8 cellular contexts compared by ENCODE assay signal in genomic region chr3:196867507-196868296, GRCh38.
DNase-seq lines count a peak whose midpoint lies in the region; ATAC-seq and TF ChIP-seq lines count a peak whose summit lies in the region.

SENP5 (plus strand) TSS chr3:196867920; CDS start chr3:196885182, 17,262 bp downstream.

- DNase-seq in DMS153 (lab: John Stamatoyannopoulos, UW) (peak; percentile 71), OCI-M1 (lab: John Stamatoyannopoulos, UW) (peak; percentile 92), activated T-cell treated with anti-CD3 and anti-CD28 coated beads for 24 hours (ENCODE audit: low read depth) (peak; percentile 87), epidermal melanocyte (ENCODE audit: insufficient read length, low spot score) (peak; percentile 69), middle frontal gyrus (ENCODE audit: extremely low spot score, low spot score) (peak; percentile 85)
- DNase-seq in stimulated activated CD8-positive, alpha-beta memory T cell treated with anti-CD3 and anti-CD28 coated beads, Interleukin-2, amount 100 ng/mL, for 1 hour (ENCODE audit: low read depth in 2 of 2): peak; percentile 83

- TF ChIP-seq RAD21 in Ishikawa (IDR thresholded peaks at IDR 0.05; ENCODE audit: low read depth): no peak; the same call in 1 of the 2 replicates

- TF ChIP-seq EP300 in Ishikawa (IDR thresholded peaks at IDR 0.05; ENCODE audit: borderline replicate concordance): 0 out of 2 replicates have a peak, but pooled peaks have one; percentile 28

- ATAC-seq in GM21619 (IDR thresholded peaks at IDR 0.05; ENCODE audit: unreplicated experiment): peak; percentile 86

TF ChIP-seq in Ishikawa, 13 proteins besides CTCF, POLR2A, EP300 and RAD21:
- peak; percentile 71; the same call in 1 of the 2 replicates for TF ChIP-seq YY1 (IDR thresholded peaks at IDR 0.05; ENCODE audit: low read depth)
- no peak for TF ChIP-seq CEBPB (IDR thresholded peaks at IDR 0.05)
- TF ChIP-seq CREB1 (IDR thresholded peaks at IDR 0.05; ENCODE audit: low read depth): peak; percentile 94
- peak; percentile 27; the same call in 1 of the 2 replicates for TF ChIP-seq TCF12 (IDR thresholded peaks at IDR 0.05; ENCODE audit: low read depth)
- TF ChIP-seq EGR1 (IDR thresholded peaks at IDR 0.05): peak; percentile 39; the same call in 1 of the 2 replicates
- peak; percentile 74; the same call in 1 of the 2 replicates for TF ChIP-seq TAF1 (IDR thresholded peaks at IDR 0.05; ENCODE audit: low read depth)
TF ChIP-seq in Ishikawa: peak in this region for 5.

Comparison
In these comparisons a context has a peak if more than half of its experiments do, and no peak if none do; other contexts are left out.
1. Peak in every context shown above with its lines: DNase-seq and ATAC-seq.